ENCODE assay signal across 9 cellular contexts in genomic region chr12:75389706-75390105, GRCh38. TPM values are rescaled to one million over a fixed set of nuclear protein-coding genes. Genes with fewer than 3 reads are reported as not detected.
DNase-seq lines count a peak whose midpoint lies in the region; ATAC-seq and TF ChIP-seq lines count a peak whose summit lies in the region.
"Had no signal": no experiment of that assay in that cellular context is flagged by ENCODE, and none has a peak within 500 bp of the region (broad histone marks: within the 10 kb centered on the region; RNA-seq: fewer than 3 reads in every experiment).

No MANE protein-coding gene starts in this region.

- ATAC-seq in SK-N-SH treated with all-trans-retinoic acid at 6 μM for 48 hours, result peak; percentile 16
- ATAC-seq in HG03571 (IDR thresholded peaks at IDR 0.05; ENCODE audit: unreplicated experiment), result no peak

- H3K4me3 ChIP-seq in GM12865 (ENCODE audit: low read depth, low read length) (peak overlapping the region; percentile 87), fibroblast of mammary gland (ENCODE audit: control insufficient read depth, low read depth, low read length) (peak overlapping the region; percentile 57), skin epidermis (peak overlapping the region in 1 of 7 experiments; percentile 50)

- H3K27ac ChIP-seq in skin epidermis, result peak overlapping the region in 15 of 21 experiments; percentile 2 to 96 (median 90)

- TF ChIP-seq CTCF in GM12865 (IDR thresholded peaks at IDR 0.05; ENCODE audit: insufficient read depth, low read depth, low read length, missing control alignments) (no peak), fibroblast of mammary gland (conservative IDR thresholded peaks at IDR 0.05; ENCODE audit: control insufficient read depth, insufficient read depth, low read depth, low read length) (no peak)

- DNase-seq in GM12865 (ENCODE audit: low read depth), result no peak
- peak; percentile 10 for DNase-seq in fibroblast of mammary gland (ENCODE audit: low read depth)
- DNase-seq in DMS153 treated with DMSO at 0.1 percent for 48 hours (lab: John Stamatoyannopoulos, UW; ENCODE audit: unreplicated experiment), result no peak
- DNase-seq in stimulated activated CD4-positive, alpha-beta T cell treated with anti-CD3 and anti-CD28 coated beads, Interleukin-2, amount 100 ng/mL, for 48 hours, result no peak
- no peak for DNase-seq in mesenteric fat pad (ENCODE audit: low spot score)
- DNase-seq: NCI-H526 had no signal

TF ChIP-seq in SK-N-SH treated with all-trans-retinoic acid at 6 μM for 48 hours, 23 proteins besides CTCF, POLR2A, EP300 and RAD21:
- TF ChIP-seq ESRRG (CRISPR knock-in tag; IDR thresholded peaks at IDR 0.05), result no peak
- no peak for TF ChIP-seq SNAI2 (CRISPR knock-in tag; IDR thresholded peaks at IDR 0.05)
- no peak for TF ChIP-seq OSR1 (CRISPR knock-in tag; IDR thresholded peaks at IDR 0.05)
- TF ChIP-seq ZNF8 (CRISPR knock-in tag; IDR thresholded peaks at IDR 0.05), result no peak
- TF ChIP-seq ZNF70 (CRISPR knock-in tag; IDR thresholded peaks at IDR 0.05), result no peak
- TF ChIP-seq ISL1 (CRISPR knock-in tag; IDR thresholded peaks at IDR 0.05), result no peak
- no peak for TF ChIP-seq GLIS3 (CRISPR knock-in tag; IDR thresholded peaks at IDR 0.05)
- no peak for TF ChIP-seq PPARA (CRISPR knock-in tag; IDR thresholded peaks at IDR 0.05; ENCODE audit: borderline replicate concordance)
- no peak for TF ChIP-seq ZFP3 (CRISPR knock-in tag; IDR thresholded peaks at IDR 0.05)
- TF ChIP-seq CSRNP3 (CRISPR knock-in tag; IDR thresholded peaks at IDR 0.05), result no peak
- TF ChIP-seq RARB (CRISPR knock-in tag; IDR thresholded peaks at IDR 0.05), result no peak
- TF ChIP-seq TSHZ2 (CRISPR knock-in tag; IDR thresholded peaks at IDR 0.05), result no peak

RNA-seq across cellular contexts. Expression of gene GLIPR1L2, which starts 1.2 kb away (rescaled TPM):
- total RNA-seq in mesenteric fat pad, result 1.1 TPM

RNA-seq across cellular contexts. Expression of gene GLIPR1L1, which starts 55.2 kb away (rescaled TPM):
- not detected for total RNA-seq in mesenteric fat pad

RNA-seq across cellular contexts. Expression of gene CAPS2, which starts 59.6 kb away (rescaled TPM):
- total RNA-seq in mesenteric fat pad, result 6.4 TPM
